In the genomic region with DNA sequence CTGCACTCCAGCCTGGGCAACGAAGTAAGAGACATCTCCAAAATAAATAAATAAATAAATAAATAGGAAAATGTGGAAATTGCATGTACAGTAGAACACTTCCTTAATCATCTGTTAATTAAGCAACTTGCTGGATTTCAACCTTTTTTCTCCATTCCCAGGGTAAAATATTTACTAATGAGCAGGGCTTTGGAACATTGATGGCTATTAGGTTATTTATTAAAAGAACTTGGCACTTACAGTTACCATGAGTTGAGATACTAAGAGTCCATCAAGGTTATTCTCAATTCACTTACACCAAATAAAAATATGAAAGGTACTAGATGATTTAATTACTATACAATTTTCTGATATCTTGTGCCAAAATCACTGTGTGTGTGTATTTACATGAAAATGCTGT, we compare ENCODE assay signal across 25 cellular contexts.
DNase-seq lines count a peak whose midpoint lies in the region; ATAC-seq, FAIRE-seq and TF ChIP-seq lines count a peak whose summit lies in the region.
"Had no signal": no experiment of that assay in that cellular context is flagged by ENCODE, and none has a peak within 500 bp of the region (broad histone marks: within the 10 kb centered on the region; RNA-seq: fewer than 3 reads in every experiment).

No MANE protein-coding gene starts in this region.

- H3K36me3 ChIP-seq in liver (ENCODE audit: control insufficient read depth in 4 of 4, insufficient read depth in 3 of 4, low read depth in 1 of 4, low read length in 3 of 4) (no peaks in the 10 kb centered on the region), HepG2 (replicated peaks in 1 of 2; ENCODE audit: control insufficient read depth in 1 of 2, insufficient read depth in 2 of 2, low read length in 2 of 2) (no peaks in the 10 kb centered on the region)
- H3K36me3 ChIP-seq: BLaER1 had no signal

- no peak for FAIRE-seq in HepG2 (lab: Jason Lieb, UNC)
- FAIRE-seq: D721Med, GM12878, GM19239 had no signal

- H3K36me3 Mint-ChIP-seq in activated naive CD4-positive, alpha-beta T cell treated with anti-CD3 and anti-CD28 coated beads for 36 hours (ENCODE audit: low read depth): no peaks in the 10 kb centered on the region
- H3K36me3 Mint-ChIP-seq: CD4-positive, CD25-positive, alpha-beta regulatory T cell; CD8-positive, alpha-beta T cell had no signal

- CTCF ChIA-PET in HepG2 (lab: Yijun Ruan, JAX; ENCODE audit: low intra/inter-chr PET ratio, low total read pairs): no interaction called here
- CTCF ChIA-PET in activated naive CD4-positive, alpha-beta T cell treated with anti-CD3 and anti-CD28 coated beads for 36 hours (lab: Charles Lee): no interaction called here

- BruUV-seq in HepG2 (replicated peaks; lab: Mats Ljungman, UMichigan): no TSS peak

- H2AFZ ChIP-seq in HepG2 (ENCODE audit: low read length): no peak overlapping the region
- H2AFZ ChIP-seq: GM23338 had no signal

- TF ChIP-seq CTCF in liver (IDR thresholded peaks at IDR 0.05; ENCODE audit: low read depth, low read length, missing input control) (no peak), HepG2 (CRISPR knock-in tag; IDR thresholded peaks at IDR 0.05) (no peak)

- WGBS in liver: 45% methylated on average over 1 of the region's 1 CpG
- WGBS in HepG2 (ENCODE audit: low lambda C conversion rate): 0% methylated on average over 1 of the region's 1 CpG

- in situ Hi-C loops in HepG2 (cut with HindIII; ENCODE audit: extremely low pct_ligation_motif_present, low pct_unique_long_range_greater_than_20kb): no loop called here

- ATAC-seq in HepG2 (no peak), left lobe of liver (peak; percentile 71)
- ATAC-seq: CD8-positive, alpha-beta T cell; GM12878; GM23338; HCT116 had no signal

- DNase-seq in HepG2 (ENCODE audit: low spot score) (no peak), kidney glomerular epithelial cell (lab: John Stamatoyannopoulos, UW) (peak; percentile 22), left lobe of liver (ENCODE audit: low spot score) (no peak), NCI-H526 (lab: John Stamatoyannopoulos, UW) (no peak), LoVo (ENCODE audit: low spot score) (no peak)
- no peak for DNase-seq in activated CD4-positive, alpha-beta T cell treated with anti-CD3 and anti-CD28 coated beads for 1 hour
- DNase-seq in activated naive CD4-positive, alpha-beta T cell treated with anti-CD3 and anti-CD28 coated beads for 36 hours: no peak
- DNase-seq: Caco-2; CD4-positive, CD25-positive, alpha-beta regulatory T cell; CD8-positive, alpha-beta T cell; DMS 273 treated with DMSO at 0.1 percent for 48 hours; DMS79; EL; GDM1; H9 had no signal

- POLR2A ChIA-PET in HepG2 (lab: Yijun Ruan, JAX): no interaction called here

- H3K9ac ChIP-seq in liver (ENCODE audit: low read depth in 1 of 2, low read length in 2 of 2) (no peak overlapping the region), HepG2 (ENCODE audit: insufficient read depth, low read depth, low read length) (no peak overlapping the region)
- H3K9ac ChIP-seq: BLaER1 had no signal

- peak in 1 of 2 donors; percentile 9 for TF ChIP-seq RAD21 in liver (IDR thresholded peaks at IDR 0.05)
- TF ChIP-seq RAD21 in HepG2 (CRISPR knock-in tag; IDR thresholded peaks at IDR 0.05): no peak

- H3K4me3 ChIP-seq in liver (ENCODE audit: low read depth in 1 of 3, low read length in 3 of 3) (peak overlapping the region in 1 of 3 donors; percentile 26), HepG2 (replicated peaks in 1 of 3; ENCODE audit: insufficient read depth in 1 of 3, low read depth in 2 of 3, low read length in 3 of 3) (no peak overlapping the region)
- H3K4me3 ChIP-seq: BLaER1, GM12878, GM23338 had no signal

- intact Hi-C loops in HepG2 (cut with micrococcal nuclease; ENCODE audit: unreplicated experiment): loop anchor here (10.0 kb wide), 1 partner anchor 2000 kb away; no protein-coding TSS in a partner anchor
- intact Hi-C loops in activated naive CD4-positive, alpha-beta T cell treated with anti-CD3 and anti-CD28 coated beads for 36 hours (cut with micrococcal nuclease): no loop called here

- H3K79me2 ChIP-seq in HepG2 (ENCODE audit: insufficient read depth, low read length): no peaks in the 10 kb centered on the region

- no peaks in the 10 kb centered on the region for H3K27me3 Mint-ChIP-seq in activated naive CD4-positive, alpha-beta T cell treated with anti-CD3 and anti-CD28 coated beads for 36 hours (ENCODE audit: low read depth)
- H3K27me3 Mint-ChIP-seq: B cell; CD4-positive, CD25-positive, alpha-beta regulatory T cell had no signal

- no peaks in the 10 kb centered on the region for H3K4me1 Mint-ChIP-seq in activated naive CD4-positive, alpha-beta T cell treated with anti-CD3 and anti-CD28 coated beads for 36 hours (ENCODE audit: low read depth)
- H3K4me1 Mint-ChIP-seq: B cell; CD4-positive, CD25-positive, alpha-beta regulatory T cell; GM23338; H9 had no signal

- H3K4me2 ChIP-seq in HepG2 (ENCODE audit: low read depth, low read length): no peak overlapping the region
- H3K4me2 ChIP-seq: BLaER1, GM23338 had no signal

- H3K27me3 ChIP-seq in liver (ENCODE audit: control insufficient read depth in 4 of 4, insufficient read depth in 4 of 4, low read length in 3 of 4) (no peaks in the 10 kb centered on the region), HepG2 (ENCODE audit: control insufficient read depth in 1 of 2, insufficient read depth in 2 of 2, low read length in 2 of 2) (no peaks in the 10 kb centered on the region)
- H3K27me3 ChIP-seq: BLaER1 had no signal

- no peaks in the 10 kb centered on the region for H3K9me3 ChIP-seq in liver (ENCODE audit: control insufficient read depth in 4 of 4, low read length in 3 of 4)
- no peaks in the 10 kb centered on the region for H3K9me3 ChIP-seq in HepG2 (ENCODE audit: low read length)
- H3K9me3 ChIP-seq: Caco-2 had no signal

- H3K4me3 Mint-ChIP-seq in activated naive CD4-positive, alpha-beta T cell treated with anti-CD3 and anti-CD28 coated beads for 36 hours: no peak overlapping the region
- H3K4me3 Mint-ChIP-seq: B cell; CD4-positive, CD25-positive, alpha-beta regulatory T cell; CD8-positive, alpha-beta T cell; GM23338; H9 had no signal

- H3K4me1 ChIP-seq in liver (ENCODE audit: control insufficient read depth in 4 of 4, insufficient read depth in 4 of 4, low read length in 3 of 4) (peaks cover 0 to 4% (median 1%) of the 10 kb centered on the region in 4 donors), HepG2 (ENCODE audit: insufficient read depth, low read length) (no peaks in the 10 kb centered on the region)
- H3K4me1 ChIP-seq: Caco-2 had no signal

- H3K27ac ChIP-seq in liver (ENCODE audit: low read depth in 1 of 2, low read length in 2 of 2) (no peak overlapping the region), HepG2 (ENCODE audit: extremely low read length, insufficient read depth, low read length) (no peak overlapping the region)
- H3K27ac ChIP-seq: 22Rv1, BLaER1, C4-2B had no signal

- TF ChIP-seq EP300 in HepG2 (IDR thresholded peaks at IDR 0.05; ENCODE audit: low read depth in 2 of 2, low read length in 2 of 2) (no peak), HepG2 (CRISPR knock-in tag; IDR thresholded peaks at IDR 0.05; ENCODE audit: borderline replicate concordance) (no peak)

- no peak for TF ChIP-seq POLR2A in HepG2 (IDR thresholded peaks at IDR 0.05; ENCODE audit: insufficient read depth in 1 of 2, low read depth in 2 of 2, low read length in 2 of 2)

- no peaks in the 10 kb centered on the region for H4K20me1 ChIP-seq in HepG2 (ENCODE audit: insufficient read depth, low read length)
- H4K20me1 ChIP-seq: BLaER1 had no signal

- peaks cover 1% of the 10 kb centered on the region for H3K9me3 Mint-ChIP-seq in activated naive CD4-positive, alpha-beta T cell treated with anti-CD3 and anti-CD28 coated beads for 36 hours

- no peak overlapping the region for H3K27ac Mint-ChIP-seq in activated naive CD4-positive, alpha-beta T cell treated with anti-CD3 and anti-CD28 coated beads for 36 hours
- H3K27ac Mint-ChIP-seq: B cell; CD4-positive, CD25-positive, alpha-beta regulatory T cell; CD8-positive, alpha-beta T cell; GM23338; H9 had no signal

TF ChIP-seq in liver, 16 proteins besides CTCF, POLR2A, EP300 and RAD21:
- TF ChIP-seq ZBTB33 (IDR thresholded peaks at IDR 0.05) (no peak), YY1 (IDR thresholded peaks at IDR 0.05) (peak; percentile 16), RXRA (IDR thresholded peaks at IDR 0.05) (peak in 1 of 2 donors; percentile 16)

TF ChIP-seq in HepG2, 621 proteins besides CTCF, POLR2A, EP300 and RAD21:
- no peak for TF ChIP-seq HOXD1 (CRISPR knock-in tag; IDR thresholded peaks at IDR 0.05)
TF ChIP-seq in HepG2: peak in this region for 0.
